In genomic region chr2:170717991-170718589, GRCh38 we compare ENCODE assay signal across 21 cellular contexts. TPM values are rescaled to one million over a fixed set of nuclear protein-coding genes. Genes with fewer than 3 reads are reported as not detected.
A peak's percentile ranks its signal among the peaks of the same experiment; 100 is the strongest.
DNase-seq lines count a peak whose midpoint lies in the region; ATAC-seq and TF ChIP-seq lines count a peak whose summit lies in the region.
"Had no signal": no experiment of that assay in that cellular context is flagged by ENCODE, and none has a peak within 500 bp of the region (broad histone marks: within the 10 kb centered on the region; RNA-seq: fewer than 3 reads in every experiment).

No MANE protein-coding gene starts in this region.

- H3K36me3 ChIP-seq in suprapubic skin, result no peaks in the 10 kb centered on the region
- H3K36me3 ChIP-seq: heart right ventricle had no signal

- POLR2A ChIA-PET in WTC11 (lab: Charles Lee), result interaction anchor here (1.0 to 1.1 kb wide), 2 partner anchors 52 to 108 kb away, joined by 3 to 5 read pairs; partner anchors contain the start of gene ERICH2

- H3K27ac Mint-ChIP-seq in activated naive CD8-positive, alpha-beta T cell, result no peak overlapping the region
- H3K27ac Mint-ChIP-seq in activated naive CD8-positive, alpha-beta T cell treated with anti-CD3 and anti-CD28 coated beads for 36 hours, result no peak overlapping the region
- H3K27ac Mint-ChIP-seq in WTC11 (no peak overlapping the region), immature natural killer cell (no peak overlapping the region)
- H3K27ac Mint-ChIP-seq: activated CD4-positive, alpha-beta T cell treated with anti-CD3 and anti-CD28 coated beads for 36 hours; activated naive CD8-positive, alpha-beta T cell treated with anti-CD3 and anti-CD28 coated beads, Interleukin-2, amount 10 ng/mL, durations not matched to agents 7 days and 5 days had no signal

- DNase-seq in activated naive CD8-positive, alpha-beta T cell treated with anti-CD3 and anti-CD28 coated beads for 36 hours, result no peak
- no peak for DNase-seq in WTC11 (ENCODE audit: low spot score)
- no peak for DNase-seq in immature natural killer cell
- no peak for DNase-seq in suprapubic skin (ENCODE audit: low spot score in 2 of 2)
- DNase-seq in stimulated activated CD8-positive, alpha-beta memory T cell treated with anti-CD3 and anti-CD28 coated beads, Interleukin-4, amount 100 ng/mL, for 48 hours, result no peak
- no peak for DNase-seq in left ventricle myocardium superior
- DNase-seq: activated CD4-positive, alpha-beta T cell treated with anti-CD3 and anti-CD28 coated beads for 36 hours; activated naive CD8-positive, alpha-beta T cell treated with anti-CD3 and anti-CD28 coated beads, Interleukin-2, amount 10 ng/mL, durations not matched to agents 7 days and 5 days; activated T-cell treated with anti-CD3 and anti-CD28 coated beads for 4 hours; effector CD4-positive, alpha-beta T cell; heart right ventricle; NCI-H1048; NCI-H2107; NCI-H774; stimulated activated CD4-positive, alpha-beta T cell treated with anti-CD3 and anti-CD28 coated beads, Interleukin-15, amount 100 ng/mL, for 24 hours had no signal

- TF ChIP-seq POLR2A in suprapubic skin (IDR thresholded peaks at IDR 0.05), result no peak

- H3K4me1 ChIP-seq in suprapubic skin, result peaks cover 45% of the 10 kb centered on the region

- peaks cover 82% of the 10 kb centered on the region for H3K27me3 ChIP-seq in suprapubic skin

- WGBS in suprapubic skin, result 40% methylated on average over 18 of the region's 18 CpGs

- TF ChIP-seq EP300 in suprapubic skin (IDR thresholded peaks at IDR 0.05), result no peak

- H3K27me3 Mint-ChIP-seq in activated naive CD8-positive, alpha-beta T cell, result peaks cover 45% of the 10 kb centered on the region
- peaks cover 76% of the 10 kb centered on the region for H3K27me3 Mint-ChIP-seq in activated naive CD8-positive, alpha-beta T cell treated with anti-CD3 and anti-CD28 coated beads for 36 hours
- H3K27me3 Mint-ChIP-seq in WTC11 (ENCODE audit: low read depth) (peaks cover 92% of the 10 kb centered on the region), immature natural killer cell (ENCODE audit: low read depth in 3 of 3) (peaks cover 11 to 30% (median 23%) of the 10 kb centered on the region in 3 donors)

- H3K4me1 Mint-ChIP-seq in activated naive CD8-positive, alpha-beta T cell (ENCODE audit: low read depth), result peaks cover 23% of the 10 kb centered on the region
- peaks cover 19% of the 10 kb centered on the region for H3K4me1 Mint-ChIP-seq in activated naive CD8-positive, alpha-beta T cell treated with anti-CD3 and anti-CD28 coated beads for 36 hours
- H3K4me1 Mint-ChIP-seq in WTC11 (peaks cover 25% of the 10 kb centered on the region), immature natural killer cell (peaks cover 12 to 14% of the 10 kb centered on the region in 2 donors)

- intact Hi-C loops in left ventricle myocardium superior (cut with micrococcal nuclease), result no loop called here

- H3K27ac ChIP-seq in suprapubic skin, result peak overlapping the region; percentile 34
- H3K27ac ChIP-seq: heart right ventricle had no signal

- H3K4me3 ChIP-seq in suprapubic skin, result peak overlapping the region; percentile 60

- peak overlapping the region; percentile 41 for H3K4me3 Mint-ChIP-seq in activated naive CD8-positive, alpha-beta T cell
- H3K4me3 Mint-ChIP-seq in activated naive CD8-positive, alpha-beta T cell treated with anti-CD3 and anti-CD28 coated beads for 36 hours, result no peak overlapping the region
- H3K4me3 Mint-ChIP-seq in WTC11 (peak overlapping the region; percentile 51), immature natural killer cell (peak overlapping the region in 4 of 5 donors; percentile 2 to 48 (median 16))
- H3K4me3 Mint-ChIP-seq: activated naive CD8-positive, alpha-beta T cell treated with anti-CD3 and anti-CD28 coated beads, Interleukin-2, amount 10 ng/mL, durations not matched to agents 7 days and 5 days had no signal

- no peaks in the 10 kb centered on the region for H3K9me3 Mint-ChIP-seq in activated naive CD8-positive, alpha-beta T cell (ENCODE audit: low read depth)
- H3K9me3 Mint-ChIP-seq in activated naive CD8-positive, alpha-beta T cell treated with anti-CD3 and anti-CD28 coated beads for 36 hours, result no peaks in the 10 kb centered on the region
- no peaks in the 10 kb centered on the region for H3K9me3 Mint-ChIP-seq in WTC11
- peaks cover 0 to 2% (median 0%) of the 10 kb centered on the region in 6 donors for H3K9me3 Mint-ChIP-seq in immature natural killer cell
- H3K9me3 Mint-ChIP-seq: activated naive CD8-positive, alpha-beta T cell treated with anti-CD3 and anti-CD28 coated beads, Interleukin-2, amount 10 ng/mL, durations not matched to agents 7 days and 5 days had no signal

- ATAC-seq in WTC11 (no peak), left ventricle myocardium superior (no peak), GM21367 (IDR thresholded peaks at IDR 0.05; ENCODE audit: unreplicated experiment) (no peak)
- ATAC-seq: activated CD4-positive, alpha-beta T cell treated with anti-CD3 and anti-CD28 coated beads for 36 hours; heart right ventricle had no signal

- CTCF ChIA-PET in WTC11 (lab: Charles Lee), result interaction anchor here (1.1 to 7.4 kb wide), 7 partner anchors 9 to 310 kb away, joined by 3 to 92 read pairs (median 5); partner anchors contain the start of gene GAD1

- H3K9me3 ChIP-seq in suprapubic skin, result no peaks in the 10 kb centered on the region
- H3K9me3 ChIP-seq: heart right ventricle had no signal

- H3K36me3 Mint-ChIP-seq in activated naive CD8-positive, alpha-beta T cell, result no peaks in the 10 kb centered on the region
- H3K36me3 Mint-ChIP-seq in activated naive CD8-positive, alpha-beta T cell treated with anti-CD3 and anti-CD28 coated beads for 36 hours, result no peaks in the 10 kb centered on the region
- H3K36me3 Mint-ChIP-seq in WTC11, result no peaks in the 10 kb centered on the region
- H3K36me3 Mint-ChIP-seq in immature natural killer cell, result peaks cover 0 to 3% (median 0%) of the 10 kb centered on the region in 3 donors
- H3K36me3 Mint-ChIP-seq: activated naive CD8-positive, alpha-beta T cell treated with anti-CD3 and anti-CD28 coated beads, Interleukin-2, amount 10 ng/mL, durations not matched to agents 7 days and 5 days had no signal

- no peak for TF ChIP-seq CTCF in WTC11 (IDR thresholded peaks at IDR 0.05)
- TF ChIP-seq CTCF in suprapubic skin (IDR thresholded peaks at IDR 0.05), result no peak

TF ChIP-seq in WTC11, 78 proteins besides CTCF, POLR2A, EP300 and RAD21 (continues in another document):
- TF ChIP-seq NR1H2 (CRISPR knock-in tag; IDR thresholded peaks at IDR 0.05) (no peak), NFATC4 (CRISPR knock-in tag; IDR thresholded peaks at IDR 0.05) (no peak), NFYB (CRISPR knock-in tag; conservative IDR thresholded peaks at IDR 0.05; ENCODE audit: low read depth) (no peak), CREM (CRISPR knock-in tag; IDR thresholded peaks at IDR 0.05) (no peak), PRRX2 (CRISPR knock-in tag; IDR thresholded peaks at IDR 0.05) (no peak)
- TF ChIP-seq, protein P1, sequence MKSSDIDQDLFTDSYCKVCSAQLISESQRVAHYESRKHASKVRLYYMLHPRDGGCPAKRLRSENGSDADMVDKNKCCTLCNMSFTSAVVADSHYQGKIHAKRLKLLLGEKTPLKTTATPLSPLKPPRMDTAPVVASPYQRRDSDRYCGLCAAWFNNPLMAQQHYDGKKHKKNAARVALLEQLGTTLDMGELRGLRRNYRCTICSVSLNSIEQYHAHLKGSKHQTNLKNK (CRISPR knock-in tag; IDR thresholded peaks at IDR 0.05), result no peak
- TF ChIP-seq, protein P2, sequence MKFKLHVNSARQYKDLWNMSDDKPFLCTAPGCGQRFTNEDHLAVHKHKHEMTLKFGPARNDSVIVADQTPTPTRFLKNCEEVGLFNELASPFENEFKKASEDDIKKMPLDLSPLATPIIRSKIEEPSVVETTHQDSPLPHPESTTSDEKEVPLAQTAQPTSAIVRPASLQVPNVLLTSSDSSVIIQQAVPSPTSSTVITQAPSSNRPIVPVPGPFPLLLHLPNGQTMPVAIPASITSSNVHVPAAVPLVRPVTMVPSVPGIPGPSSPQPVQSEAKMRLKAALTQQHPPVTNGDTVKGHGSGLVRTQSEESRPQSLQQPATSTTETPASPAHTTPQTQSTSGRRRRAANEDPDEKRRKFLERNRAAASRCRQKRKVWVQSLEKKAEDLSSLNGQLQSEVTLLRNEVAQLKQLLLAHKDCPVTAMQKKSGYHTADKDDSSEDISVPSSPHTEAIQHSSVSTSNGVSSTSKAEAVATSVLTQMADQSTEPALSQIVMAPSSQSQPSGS (CRISPR knock-in tag; IDR thresholded peaks at IDR 0.05; ENCODE audit: borderline replicate concordance, low read depth), result no peak

RNA-seq across cellular contexts. Expression of gene SP5, which starts 3.0 kb away (rescaled TPM):
- total RNA-seq in activated naive CD8-positive, alpha-beta T cell treated with anti-CD3 and anti-CD28 coated beads for 36 hours, result not detected
- total RNA-seq in WTC11 (2021) (1.7 to 9.7 TPM (median 7.0 TPM) in 3 replicates), suprapubic skin (1 to 10 TPM in 1 of 4 donors, under 1 TPM in 2, not detected in 1; 0.32 to 1.3 (median 0.89) TPM), left ventricle myocardium superior (0.12 TPM)
- polyA plus RNA-seq in immature natural killer cell, result not detected
- total RNA-seq: activated naive CD8-positive, alpha-beta T cell treated with anti-CD3 and anti-CD28 coated beads, Interleukin-2, amount 10 ng/mL, durations not matched to agents 7 days and 5 days; bronchial epithelial cell; RPMI7951 had no signal
- polyA plus RNA-seq: fibroblast of lung had no signal

RNA-seq across cellular contexts. Expression of gene ERICH2, which starts 52.1 kb away (rescaled TPM):
- under 1 TPM in 1 of 2 experiments, not detected in 1; 0.40 TPM for total RNA-seq in activated naive CD8-positive, alpha-beta T cell treated with anti-CD3 and anti-CD28 coated beads for 36 hours
- total RNA-seq in WTC11 (2021), result 1.1 to 1.6 TPM (median 1.1 TPM) in 3 replicates
- polyA plus RNA-seq in immature natural killer cell, result not detected
- not detected for total RNA-seq in suprapubic skin
- 1.2 TPM for total RNA-seq in left ventricle myocardium superior
- total RNA-seq: activated CD4-positive, alpha-beta T cell treated with anti-CD3 and anti-CD28 coated beads for 36 hours; activated naive CD8-positive, alpha-beta T cell treated with anti-CD3 and anti-CD28 coated beads, Interleukin-2, amount 10 ng/mL, durations not matched to agents 7 days and 5 days; RPMI7951; T-helper 2 cell treated with Interferon-gamma antibody and Interleukin-4, amounts not matched to agents 100 ng/mL and 5 ng/mL, for 36 hours had no signal
- polyA plus RNA-seq: fibroblast of lung had no signal
